Comparison of ENCODE assay signal across 1 cellular context in genomic region chr7:107972986-107973385, GRCh38.
TF ChIP-seq lines count a peak whose summit lies in the region.

No MANE protein-coding gene starts in this region.

TF ChIP-seq in K562, 482 proteins besides CTCF, POLR2A, EP300 and RAD21:
- TF ChIP-seq CEBPG (CRISPR knock-in tag; IDR thresholded peaks at IDR 0.05) (no peak), CEBPG (tag; conservative IDR thresholded peaks at IDR 0.05 in 1 of 2, IDR thresholded peaks at IDR 0.05 in 1 of 2) (0 out of 4 replicates have a peak, but pooled peaks of 1 of the 2 experiments have one; percentile 21), MCM7 (IDR thresholded peaks at IDR 0.05) (no peak), MIER1 (IDR thresholded peaks at IDR 0.05; ENCODE audit: low read depth) (no peak), CEBPB (tag; IDR thresholded peaks at IDR 0.05) (0 out of 2 replicates have a peak, but pooled peaks have one; percentile 18), E2F5 (CRISPR knock-in tag; IDR thresholded peaks at IDR 0.05) (no peak)
